In the genomic region with DNA sequence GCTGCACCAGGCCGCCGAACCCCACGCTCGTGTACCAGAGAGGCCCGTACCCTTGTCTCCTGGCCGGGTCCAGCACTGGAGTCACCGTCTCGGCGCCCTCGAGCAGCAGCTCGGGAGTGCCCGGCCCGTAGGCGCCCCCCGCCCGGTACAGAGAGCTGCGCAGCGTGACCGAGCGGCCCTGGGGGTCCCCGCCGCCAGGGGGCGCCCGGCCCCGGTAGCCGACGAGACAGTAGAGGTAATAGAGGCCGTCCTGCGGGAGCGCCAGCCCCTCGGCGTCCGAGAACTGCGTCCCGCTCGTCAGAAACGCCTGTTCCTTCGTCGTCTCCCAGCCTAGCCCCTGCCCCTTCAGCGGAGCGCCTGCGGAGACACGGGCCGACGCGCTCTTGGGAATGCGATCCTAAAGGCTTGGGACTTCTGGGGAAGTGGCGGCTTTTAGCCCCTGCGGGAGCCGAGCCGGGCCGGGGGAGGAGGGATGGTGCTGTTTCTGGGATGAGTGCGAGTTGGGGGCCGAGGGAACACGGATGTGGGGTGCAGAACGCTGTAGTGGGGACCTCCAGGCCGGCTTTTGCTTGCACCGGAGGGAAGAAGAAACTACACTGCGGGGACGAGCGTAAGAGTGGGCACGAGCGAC, we compare ENCODE assay signal across 8 cellular contexts. TPM values are rescaled to one million over a fixed set of nuclear protein-coding genes. Genes with fewer than 3 reads are reported as not detected.
DNase-seq lines count a peak whose midpoint lies in the region; ATAC-seq lines count a peak whose summit lies in the region.

No MANE protein-coding gene starts in this region.

- H3K27me3 Mint-ChIP-seq in activated CD4-positive, alpha-beta memory T cell treated with anti-CD3 and anti-CD28 coated beads for 36 hours: no peaks in the 10 kb centered on the region
- no peaks in the 10 kb centered on the region for H3K27me3 Mint-ChIP-seq in memory B cell

- intact Hi-C loops in activated CD4-positive, alpha-beta memory T cell treated with anti-CD3 and anti-CD28 coated beads for 36 hours (cut with micrococcal nuclease): loop anchor here (1.0 to 2.0 kb wide), 4 partner anchors 9 to 34 kb away; a partner anchor contains a TSS

- in situ Hi-C loops in ACHN (cut with HindIII; ENCODE audit: low pct_ligation_motif_present, low pct_unique_long_range_greater_than_20kb, low sequenced_read_pairs): no loop called here

- peaks cover 44% of the 10 kb centered on the region for H3K4me1 Mint-ChIP-seq in activated CD4-positive, alpha-beta memory T cell treated with anti-CD3 and anti-CD28 coated beads for 36 hours (ENCODE audit: low read depth)
- H3K4me1 Mint-ChIP-seq in memory B cell: peaks cover 40% of the 10 kb centered on the region

- H3K4me3 Mint-ChIP-seq in activated CD4-positive, alpha-beta memory T cell treated with anti-CD3 and anti-CD28 coated beads for 36 hours: peak overlapping the region; percentile 97
- peak overlapping the region; percentile 97 for H3K4me3 Mint-ChIP-seq in memory B cell

- peak; percentile 75 for DNase-seq in ACHN
- DNase-seq in NCI-H526 treated with DMSO at 0.1 percent for 48 hours (lab: John Stamatoyannopoulos, UW): peak; percentile 56
- DNase-seq in activated CD4-positive, alpha-beta memory T cell treated with anti-CD3 and anti-CD28 coated beads for 36 hours: peak; percentile 92
- peak; percentile 85 for DNase-seq in effector CD4-positive, alpha-beta T cell
- peak; percentile 87 to 92 for DNase-seq in memory B cell (ENCODE audit: low spot score in 2 of 2)
- peak; percentile 76 for DNase-seq in stimulated activated CD8-positive, alpha-beta memory T cell treated with anti-CD3 and anti-CD28 coated beads, Interleukin-12 subunit alpha, Interleukin-12 subunit beta, amount 100 ng/mL, for 1 hour (ENCODE audit: low read depth)

- ATAC-seq in GM18519 (IDR thresholded peaks at IDR 0.05; ENCODE audit: low FRiP score, unreplicated experiment) (peak; percentile 58), HG03342 (IDR thresholded peaks at IDR 0.05; ENCODE audit: unreplicated experiment) (peak; percentile 56), memory B cell (ENCODE audit: low read depth) (peak; percentile 69)

- CTCF ChIA-PET in activated CD4-positive, alpha-beta memory T cell treated with anti-CD3 and anti-CD28 coated beads for 36 hours (lab: Charles Lee): interaction anchor here (0.8 to 28.8 kb wide), 9 partner anchors 11 to 226 kb away, joined by 3 to 1658 read pairs (median 5); a partner anchor contains a TSS

- H3K27ac Mint-ChIP-seq in activated CD4-positive, alpha-beta memory T cell treated with anti-CD3 and anti-CD28 coated beads for 36 hours: peak overlapping the region; percentile 92
- peak overlapping the region; percentile 94 for H3K27ac Mint-ChIP-seq in memory B cell

- H3K36me3 Mint-ChIP-seq in activated CD4-positive, alpha-beta memory T cell treated with anti-CD3 and anti-CD28 coated beads for 36 hours: peaks cover 49% of the 10 kb centered on the region
- peaks cover 21% of the 10 kb centered on the region for H3K36me3 Mint-ChIP-seq in memory B cell

- POLR2A ChIA-PET in activated CD4-positive, alpha-beta memory T cell treated with anti-CD3 and anti-CD28 coated beads for 36 hours (lab: Charles Lee): interaction anchor here (1.2 to 18.2 kb wide), 7 partner anchors 8 to 71 kb away, joined by 3 to 259 read pairs (median 115); a partner anchor contains a TSS

- no peaks in the 10 kb centered on the region for H3K9me3 Mint-ChIP-seq in activated CD4-positive, alpha-beta memory T cell treated with anti-CD3 and anti-CD28 coated beads for 36 hours
- H3K9me3 Mint-ChIP-seq in memory B cell: no peaks in the 10 kb centered on the region

RNA-seq across cellular contexts. Expression of a gene that starts 1.3 kb away (rescaled TPM):
- total RNA-seq in activated CD4-positive, alpha-beta memory T cell treated with anti-CD3 and anti-CD28 coated beads for 36 hours: 100 to 1,000 TPM; 161 to 164 TPM

RNA-seq across cellular contexts. Expression of a gene that starts 5.2 kb away (rescaled TPM):
- 10 to 100 TPM; 15.7 to 16.9 TPM for total RNA-seq in activated CD4-positive, alpha-beta memory T cell treated with anti-CD3 and anti-CD28 coated beads for 36 hours

RNA-seq across cellular contexts. Expression of a gene that starts 5.6 kb away (rescaled TPM):
- 100 to 1,000 TPM; 165 to 167 TPM for total RNA-seq in activated CD4-positive, alpha-beta memory T cell treated with anti-CD3 and anti-CD28 coated beads for 36 hours

RNA-seq across cellular contexts. Expression of a gene that starts 8.8 kb away (rescaled TPM):
- 100 to 1,000 TPM; 696 to 733 TPM for total RNA-seq in activated CD4-positive, alpha-beta memory T cell treated with anti-CD3 and anti-CD28 coated beads for 36 hours

RNA-seq across cellular contexts. Expression of a gene that starts 11.9 kb away (rescaled TPM):
- 10 to 100 TPM; 11.7 to 12.2 TPM for total RNA-seq in activated CD4-positive, alpha-beta memory T cell treated with anti-CD3 and anti-CD28 coated beads for 36 hours

Comparison
In these comparisons a context has a peak if more than half of its experiments do, and no peak if none do; other contexts are left out.
1. Peak in every context shown above with its lines: DNase-seq and ATAC-seq.